2 cellular contexts compared by ENCODE assay signal in genomic region chr16:22775220-22775912, GRCh38.
TF ChIP-seq lines count a peak whose summit lies in the region.

No MANE protein-coding gene starts in this region.

TF ChIP-seq in HepG2, 621 proteins besides CTCF, POLR2A, EP300 and RAD21:
- TF ChIP-seq ARNTL (CRISPR knock-in tag; IDR thresholded peaks at IDR 0.05), result no peak
- TF ChIP-seq ZNF282 (IDR thresholded peaks at IDR 0.05; ENCODE audit: partially characterized antibody), result peak; percentile 39
- TF ChIP-seq PLRG1 (conservative IDR thresholded peaks at IDR 0.05), result peak; percentile 92; the same call in 1 of the 2 replicates
- 0 out of 2 replicates have a peak, but pooled peaks have one; percentile 44 for TF ChIP-seq FOXP1 (IDR thresholded peaks at IDR 0.05)
- TF ChIP-seq FOXP1 (CRISPR knock-in tag; IDR thresholded peaks at IDR 0.05), result no peak
- no peak for TF ChIP-seq DPF2 (CRISPR knock-in tag; IDR thresholded peaks at IDR 0.05; ENCODE audit: borderline replicate concordance, low read depth)
- no peak for TF ChIP-seq ZSCAN9 (CRISPR knock-in tag; IDR thresholded peaks at IDR 0.05; ENCODE audit: borderline replicate concordance)
- TF ChIP-seq ZNF33A (CRISPR knock-in tag; IDR thresholded peaks at IDR 0.05; ENCODE audit: borderline replicate concordance), result no peak
- TF ChIP-seq FOXO1 (CRISPR knock-in tag; IDR thresholded peaks at IDR 0.05), result no peak
- TF ChIP-seq CHCHD3 (CRISPR knock-in tag; IDR thresholded peaks at IDR 0.05), result no peak
- no peak for TF ChIP-seq RFX3 (CRISPR knock-in tag; IDR thresholded peaks at IDR 0.05)
- TF ChIP-seq ZNF350 (CRISPR knock-in tag; IDR thresholded peaks at IDR 0.05; ENCODE audit: borderline replicate concordance, low read depth), result no peak
- no peak for TF ChIP-seq ETS1 (CRISPR knock-in tag; IDR thresholded peaks at IDR 0.05)
- TF ChIP-seq NBN (conservative IDR thresholded peaks at IDR 0.05), result 0 out of 2 replicates have a peak, but pooled peaks have one; percentile 82
- TF ChIP-seq FOXK2 (IDR thresholded peaks at IDR 0.05), result 0 out of 2 replicates have a peak, but pooled peaks have one; percentile 30

TF ChIP-seq in SK-N-SH, 30 proteins besides CTCF, POLR2A, EP300 and RAD21:
- no peak for TF ChIP-seq RCOR1 (IDR thresholded peaks at IDR 0.05; ENCODE audit: low read length)
- TF ChIP-seq RFX5 (IDR thresholded peaks at IDR 0.05; ENCODE audit: low read length), result no peak
- no peak for TF ChIP-seq REST (IDR thresholded peaks at IDR 0.05; ENCODE audit: low read depth, low read length)
- TF ChIP-seq EZH2phosphoT487 (IDR thresholded peaks at IDR 0.05; ENCODE audit: borderline replicate concordance, low read depth), result no peak
